9 cellular contexts compared by ENCODE assay signal in the genomic region with DNA sequence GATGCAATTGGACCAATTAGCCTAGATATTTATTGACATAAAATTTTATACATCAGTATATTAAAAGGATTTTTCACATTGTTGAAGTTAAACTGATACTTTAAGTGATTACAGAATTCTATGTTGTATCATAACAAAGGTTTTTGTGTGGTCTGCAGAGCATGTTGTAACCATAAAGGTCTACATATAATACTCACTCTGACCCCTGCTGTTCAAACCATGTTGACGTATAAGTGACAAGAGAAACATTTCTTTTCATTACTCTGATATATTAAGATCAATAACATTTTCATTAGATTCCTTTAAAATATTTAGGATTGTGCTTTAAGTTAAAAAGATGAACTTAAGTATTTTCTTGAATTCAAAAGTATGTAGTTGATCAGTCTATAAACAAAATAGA.
DNase-seq lines count a peak whose midpoint lies in the region; ATAC-seq, FAIRE-seq and TF ChIP-seq lines count a peak whose summit lies in the region.
"Had no signal": no experiment of that assay in that cellular context is flagged by ENCODE, and none has a peak within 500 bp of the region (broad histone marks: within the 10 kb centered on the region; RNA-seq: fewer than 3 reads in every experiment).

No MANE protein-coding gene starts in this region.

- no peak overlapping the region for H3K9ac ChIP-seq in GM12878 (ENCODE audit: control insufficient read depth, insufficient read depth, low read length)

- RAD21 ChIA-PET in GM12878 (lab: Charles Lee; ENCODE audit: unreplicated experiment), result interaction anchor here (0.8 to 6.9 kb wide), 20 partner anchors 10 to 395 kb away, joined by 3 to 110 read pairs (median 6); partner anchors contain the start of gene SVIP

- no peaks in the 10 kb centered on the region for H3K79me2 ChIP-seq in GM12878 (ENCODE audit: control insufficient read depth, insufficient read depth, low read length)

- TF ChIP-seq EP300 in GM12878 (IDR thresholded peaks at IDR 0.05; ENCODE audit: borderline replicate concordance in 1 of 2, control insufficient read depth in 1 of 2, low read depth in 2 of 2, low read length in 2 of 2), result no peak

- intact Hi-C loops in natural killer cell (cut with micrococcal nuclease), result loop anchor here (2.0 kb wide), 1 partner anchor 396 kb away; no protein-coding TSS in a partner anchor
- intact Hi-C loops in GM12878 (cut with micrococcal nuclease; ENCODE audit: unreplicated experiment), result loop anchor here (1.0 to 2.0 kb wide), 3 partner anchors 56 to 396 kb away; no protein-coding TSS in a partner anchor

- H3K4me1 ChIP-seq in GM12878 (ENCODE audit: control insufficient read depth, insufficient read depth, low read length), result no peaks in the 10 kb centered on the region

- H3K36me3 Mint-ChIP-seq in natural killer cell (no peaks in the 10 kb centered on the region), type B pancreatic cell (no peaks in the 10 kb centered on the region)
- no peaks in the 10 kb centered on the region for H3K36me3 Mint-ChIP-seq in natural killer cell treated with Interleukin-12 subunit alpha and Interleukin-12 subunit beta and Interleukin-15 and Interleukin-18, amount 100 ng/mL, for 72 hours

- 0% methylated on average over 1 of the region's 1 CpG for WGBS in GM12878 (ENCODE audit: insufficient coverage, insufficient replicate concordance, low lambda C conversion rate, missing lambda C conversion rate)

- H3K9me3 Mint-ChIP-seq in natural killer cell (no peaks in the 10 kb centered on the region), type B pancreatic cell (no peaks in the 10 kb centered on the region)
- H3K9me3 Mint-ChIP-seq in natural killer cell treated with Interleukin-12 subunit alpha and Interleukin-12 subunit beta and Interleukin-15 and Interleukin-18, amount 100 ng/mL, for 72 hours, result no peaks in the 10 kb centered on the region

- no TSS peak for BruUV-seq in GM12878 (replicated peaks; lab: Mats Ljungman, UMichigan)

- H3K27me3 Mint-ChIP-seq in natural killer cell (ENCODE audit: low read depth in 2 of 2) (no peaks in the 10 kb centered on the region), type B pancreatic cell (no peaks in the 10 kb centered on the region)
- H3K27me3 Mint-ChIP-seq in natural killer cell treated with Interleukin-12 subunit alpha and Interleukin-12 subunit beta and Interleukin-15 and Interleukin-18, amount 100 ng/mL, for 72 hours, result peaks cover 0 to 3% of the 10 kb centered on the region in 2 donors

- in situ Hi-C loops in GM12878 (cut with MboI), result no loop called here

- no peak overlapping the region for H2AFZ ChIP-seq in GM12878 (ENCODE audit: control insufficient read depth, low read depth, low read length)

- H3K4me2 ChIP-seq in GM12878 (ENCODE audit: control insufficient read depth, insufficient read depth), result no peak overlapping the region

- no peak for FAIRE-seq in GM12878 (lab: Jason Lieb, UNC)

- peak; percentile 14 for TF ChIP-seq CTCF in natural killer cell (IDR thresholded peaks at IDR 0.05)
- TF ChIP-seq CTCF in LNCAP (IDR thresholded peaks at IDR 0.05), result peak; percentile 38; the same call in 1 of the 2 replicates
- peak; percentile 4 to 53 (median 9); a peak in 2 of 6 replicates for TF ChIP-seq CTCF in GM12878 (IDR thresholded peaks at IDR 0.05 in 2 of 3, conservative IDR thresholded peaks at IDR 0.05 in 1 of 3; ENCODE audit: control insufficient read depth in 2 of 3, extremely low read depth in 1 of 3, insufficient read depth in 1 of 3, low read depth in 3 of 3, low read length in 3 of 3)
- peak; percentile 59 for TF ChIP-seq CTCF in type B pancreatic cell (conservative IDR thresholded peaks at IDR 0.05)

- H3K9me3 ChIP-seq in GM12878 (replicated peaks; ENCODE audit: control insufficient read depth, insufficient read depth, low read length), result no peaks in the 10 kb centered on the region
- H3K9me3 ChIP-seq: gastrocnemius medialis had no signal

- DNase-seq in natural killer cell, result no peak
- no peak for DNase-seq in natural killer cell treated with Interleukin-12 subunit alpha and Interleukin-12 subunit beta and Interleukin-15 and Interleukin-18, amount 100 ng/mL, for 72 hours (ENCODE audit: low spot score)
- no peak for DNase-seq in GM12878 (ENCODE audit: low read depth, low spot score)
- no peak for DNase-seq in type B pancreatic cell (ENCODE audit: extremely low spot score, unreplicated experiment)
- DNase-seq in NCI-H2081 treated with DMSO at 0.1 percent for 48 hours (lab: John Stamatoyannopoulos, UW), result no peak
- DNase-seq in CD1c-positive myeloid dendritic cell (ENCODE audit: extremely low spot score), result no peak
- no peak for DNase-seq in middle frontal gyrus (ENCODE audit: extremely low spot score, low spot score)
- DNase-seq: gastrocnemius medialis had no signal

- no peak overlapping the region for H3K27ac ChIP-seq in GM12878 (ENCODE audit: control insufficient read depth, insufficient read depth)
- H3K27ac ChIP-seq: gastrocnemius medialis had no signal

- no peak overlapping the region for H3K27ac Mint-ChIP-seq in natural killer cell
- H3K27ac Mint-ChIP-seq in natural killer cell treated with Interleukin-12 subunit alpha and Interleukin-12 subunit beta and Interleukin-15 and Interleukin-18, amount 100 ng/mL, for 72 hours, result no peak overlapping the region
- H3K27ac Mint-ChIP-seq in type B pancreatic cell, result no peak overlapping the region

- TF ChIP-seq POLR2A in GM12878 (IDR thresholded peaks at IDR 0.05; ENCODE audit: low read depth, low read length), result no peak

- no peak overlapping the region for H3K4me3 Mint-ChIP-seq in natural killer cell
- no peak overlapping the region for H3K4me3 Mint-ChIP-seq in natural killer cell treated with Interleukin-12 subunit alpha and Interleukin-12 subunit beta and Interleukin-15 and Interleukin-18, amount 100 ng/mL, for 72 hours
- H3K4me3 Mint-ChIP-seq in type B pancreatic cell, result no peak overlapping the region

- H3K36me3 ChIP-seq in GM12878 (ENCODE audit: control insufficient read depth in 2 of 2, insufficient read depth in 2 of 2, low read length in 1 of 2), result no peaks in the 10 kb centered on the region; a peak in 1 of 4 replicates
- H3K36me3 ChIP-seq: gastrocnemius medialis had no signal

- no peaks in the 10 kb centered on the region for H4K20me1 ChIP-seq in GM12878 (ENCODE audit: control insufficient read depth, insufficient read depth)

- no peak overlapping the region for H3K4me3 ChIP-seq in GM12878
- H3K4me3 ChIP-seq: gastrocnemius medialis had no signal

- H3K27me3 ChIP-seq in GM12878 (replicated peaks in 1 of 2; ENCODE audit: control insufficient read depth in 2 of 2, insufficient read depth in 2 of 2, low read length in 1 of 2), result no peaks in the 10 kb centered on the region
- H3K27me3 ChIP-seq: gastrocnemius medialis had no signal

- H3K4me1 Mint-ChIP-seq in natural killer cell (peaks cover 0 to 8% of the 10 kb centered on the region in 2 donors), type B pancreatic cell (ENCODE audit: unreplicated experiment) (no peaks in the 10 kb centered on the region)
- no peaks in the 10 kb centered on the region for H3K4me1 Mint-ChIP-seq in natural killer cell treated with Interleukin-12 subunit alpha and Interleukin-12 subunit beta and Interleukin-15 and Interleukin-18, amount 100 ng/mL, for 72 hours (ENCODE audit: low read depth in 2 of 2)

- POLR2A ChIA-PET in GM12878 (lab: Charles Lee), result interaction anchor here (0.6 to 1.0 kb wide), 3 partner anchors 11 to 73 kb away, joined by 3 read pairs; no protein-coding TSS in a partner anchor

- ATAC-seq in natural killer cell (no peak), GM12878 (peak; percentile 88)
- no peak for ATAC-seq in natural killer cell treated with Interleukin-12 subunit alpha and Interleukin-12 subunit beta and Interleukin-15 and Interleukin-18, amount 100 ng/mL, for 72 hours

- peak; percentile 58 for TF ChIP-seq RAD21 in GM12878 (IDR thresholded peaks at IDR 0.05; ENCODE audit: insufficient read depth, low read depth, low read length)

- SMC1A ChIA-PET in GM12878 (lab: Charles Lee; ENCODE audit: uncharacterized antibody, unreplicated experiment), result interaction anchor here (0.8 to 6.6 kb wide), 25 partner anchors 13 to 397 kb away, joined by 3 to 106 read pairs (median 4); partner anchors contain the start of genes FANCF and SVIP

- CTCF ChIA-PET in GM12878 (lab: Yijun Ruan, JAX), result interaction anchor here (0.7 to 8.0 kb wide), 24 partner anchors 8 to 400 kb away, joined by 3 to 94 read pairs (median 4); partner anchors contain the start of gene SVIP

TF ChIP-seq in GM12878, 131 proteins besides CTCF, POLR2A, EP300 and RAD21 (continues in another document):
- no peak for TF ChIP-seq CBX5 (IDR thresholded peaks at IDR 0.05; ENCODE audit: low read depth)
- no peak for TF ChIP-seq YBX1 (IDR thresholded peaks at IDR 0.05)
- no peak for TF ChIP-seq BMI1 (IDR thresholded peaks at IDR 0.05; ENCODE audit: borderline replicate concordance)
- no peak for TF ChIP-seq RB1 (IDR thresholded peaks at IDR 0.05; ENCODE audit: borderline replicate concordance)
- TF ChIP-seq PAX5 (IDR thresholded peaks at IDR 0.05; ENCODE audit: borderline replicate concordance, low read depth, low read length), result no peak
- no peak for TF ChIP-seq CEBPZ (IDR thresholded peaks at IDR 0.05; ENCODE audit: low read depth, low read length)
- TF ChIP-seq BACH1 (IDR thresholded peaks at IDR 0.05; ENCODE audit: borderline replicate concordance), result no peak
- no peak for TF ChIP-seq FOXM1 (IDR thresholded peaks at IDR 0.05; ENCODE audit: low read depth, low read length)
- TF ChIP-seq IKZF2 (IDR thresholded peaks at IDR 0.05), result no peak

Comparison
In these comparisons a context has a peak if more than half of its experiments do, and no peak if none do; other contexts are left out.
1. CTCF ChIP-seq: peak in every context shown above with its lines; median percentile 59 in type B pancreatic cell; 38 in LNCAP; 14 in natural killer cell; 9 in GM12878.